Comparison of ENCODE assay signal across 7 cellular contexts in genomic region chr13:91878491-91878890, GRCh38.
"Had no signal": no experiment of that assay in that cellular context is flagged by ENCODE, and none has a peak within 500 bp of the region (broad histone marks: within the 10 kb centered on the region; RNA-seq: fewer than 3 reads in every experiment).

No MANE protein-coding gene starts in this region.

- DNase-seq: GM23248, GOT3, H7, HFFc6, KBM-7 had no signal

- FAIRE-seq: HepG2 had no signal

- H3K4me3 Mint-ChIP-seq: HFFc6, IgD-negative memory B cell had no signal

- H3K27me3 Mint-ChIP-seq: IgD-negative memory B cell had no signal

- H3K36me3 Mint-ChIP-seq: IgD-negative memory B cell had no signal

- H3K4me1 Mint-ChIP-seq: IgD-negative memory B cell had no signal

- H3K27ac Mint-ChIP-seq: HFFc6, IgD-negative memory B cell had no signal
